Comparison of ENCODE assay signal across 1 cellular context in genomic region chr6:44257007-44257752, GRCh38.
A peak's percentile ranks its signal among the peaks of the same experiment; 100 is the strongest.
TF ChIP-seq lines count a peak whose summit lies in the region.

A gene with protein sequence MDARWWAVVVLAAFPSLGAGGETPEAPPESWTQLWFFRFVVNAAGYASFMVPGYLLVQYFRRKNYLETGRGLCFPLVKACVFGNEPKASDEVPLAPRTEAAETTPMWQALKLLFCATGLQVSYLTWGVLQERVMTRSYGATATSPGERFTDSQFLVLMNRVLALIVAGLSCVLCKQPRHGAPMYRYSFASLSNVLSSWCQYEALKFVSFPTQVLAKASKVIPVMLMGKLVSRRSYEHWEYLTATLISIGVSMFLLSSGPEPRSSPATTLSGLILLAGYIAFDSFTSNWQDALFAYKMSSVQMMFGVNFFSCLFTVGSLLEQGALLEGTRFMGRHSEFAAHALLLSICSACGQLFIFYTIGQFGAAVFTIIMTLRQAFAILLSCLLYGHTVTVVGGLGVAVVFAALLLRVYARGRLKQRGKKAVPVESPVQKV (minus strand): TSS chr6:44257528. CDS start chr6:44257410, 118 bp downstream.

TF ChIP-seq in K562, 482 proteins besides CTCF, POLR2A, EP300 and RAD21 (continued from another document and continues in another):
- TF ChIP-seq, protein P1, sequence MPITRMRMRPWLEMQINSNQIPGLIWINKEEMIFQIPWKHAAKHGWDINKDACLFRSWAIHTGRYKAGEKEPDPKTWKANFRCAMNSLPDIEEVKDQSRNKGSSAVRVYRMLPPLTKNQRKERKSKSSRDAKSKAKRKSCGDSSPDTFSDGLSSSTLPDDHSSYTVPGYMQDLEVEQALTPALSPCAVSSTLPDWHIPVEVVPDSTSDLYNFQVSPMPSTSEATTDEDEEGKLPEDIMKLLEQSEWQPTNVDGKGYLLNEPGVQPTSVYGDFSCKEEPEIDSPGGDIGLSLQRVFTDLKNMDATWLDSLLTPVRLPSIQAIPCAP (CRISPR knock-in tag; IDR thresholded peaks at IDR 0.05; ENCODE audit: borderline replicate concordance) = peak; percentile 55; the same call in 1 of the 2 replicates
- TF ChIP-seq CBX2 (IDR thresholded peaks at IDR 0.05; ENCODE audit: insufficient read depth, low read length, poor library complexity, severe bottlenecking) (no peak), CHCHD3 (CRISPR knock-in tag; IDR thresholded peaks at IDR 0.05) (no peak), MIER1 (IDR thresholded peaks at IDR 0.05; ENCODE audit: low read depth) (no peak; the same call in 1 of the 2 replicates), RBM25 (IDR thresholded peaks at IDR 0.05; ENCODE audit: low read depth, low read length, severe bottlenecking) (no peak), ZNF444 (CRISPR knock-in tag; IDR thresholded peaks at IDR 0.05) (no peak), THRAP3 (IDR thresholded peaks at IDR 0.05; ENCODE audit: borderline replicate concordance) (no peak), RFX5 (IDR thresholded peaks at IDR 0.05; ENCODE audit: low read depth, low read length) (no peak), NONO (IDR thresholded peaks at IDR 0.05; ENCODE audit: low read depth in 2 of 2, low read length in 1 of 2) (peak; percentile 82 to 86), NBN (IDR thresholded peaks at IDR 0.05; ENCODE audit: low read depth) (peak; percentile 78), ZNF395 (CRISPR knock-in tag; IDR thresholded peaks at IDR 0.05) (no peak; the same call in 1 of the 2 replicates), COPS2 (conservative IDR thresholded peaks at IDR 0.05) (no peak), BRD9 (IDR thresholded peaks at IDR 0.05; ENCODE audit: low read depth, partially characterized antibody) (no peak), ZC3H11A (IDR thresholded peaks at IDR 0.05; ENCODE audit: low read depth, low read length) (0 out of 2 replicates have a peak, but pooled peaks have one; percentile 74), ZNF282 (CRISPR knock-in tag; IDR thresholded peaks at IDR 0.05) (no peak; the same call in 1 of the 2 replicates), CAMTA2 (CRISPR knock-in tag; conservative IDR thresholded peaks at IDR 0.05) (no peak), MAFK (IDR thresholded peaks at IDR 0.05; ENCODE audit: low read length) (0 out of 2 replicates have a peak, but pooled peaks have one; percentile 51), RBM22 (IDR thresholded peaks at IDR 0.05; ENCODE audit: low read depth, low read length, poor library complexity, severe bottlenecking) (peak; percentile 85), GATA2 (CRISPR knock-in tag; IDR thresholded peaks at IDR 0.05) (no peak), JUND (IDR thresholded peaks at IDR 0.05; ENCODE audit: borderline replicate concordance, low read depth, low read length) (peak; percentile 70; the same call in 1 of the 2 replicates), JUND (tag; IDR thresholded peaks at IDR 0.05; ENCODE audit: borderline replicate concordance, low read depth, low read length) (no peak), TOE1 (IDR thresholded peaks at IDR 0.05; ENCODE audit: borderline replicate concordance) (peak; percentile 96), TOE1 (CRISPR knock-in tag; IDR thresholded peaks at IDR 0.05; ENCODE audit: borderline replicate concordance, low read depth) (no peak; the same call in 1 of the 2 replicates), TCFL5 (CRISPR knock-in tag; conservative IDR thresholded peaks at IDR 0.05) (no peak), SIN3B (IDR thresholded peaks at IDR 0.05; ENCODE audit: low read depth) (peak; percentile 93), ZBTB1 (CRISPR knock-in tag; IDR thresholded peaks at IDR 0.05; ENCODE audit: borderline replicate concordance, low read depth) (peak; percentile 88; the same call in 1 of the 2 replicates), NR2C1 (IDR thresholded peaks at IDR 0.05) (no peak), NR2C1 (tag; IDR thresholded peaks at IDR 0.05) (no peak), NR2F6 (CRISPR knock-in tag; IDR thresholded peaks at IDR 0.05) (no peak), SMARCA5 (IDR thresholded peaks at IDR 0.05) (no peak), HOMEZ (CRISPR knock-in tag; IDR thresholded peaks at IDR 0.05) (no peak), ZC3H8 (IDR thresholded peaks at IDR 0.05) (no peak), CBX5 (IDR thresholded peaks at IDR 0.05; ENCODE audit: borderline replicate concordance, low read depth) (peak; percentile 30; the same call in 1 of the 2 replicates), ATF6 (CRISPR knock-in tag; IDR thresholded peaks at IDR 0.05) (0 out of 2 replicates have a peak, but pooled peaks have one; percentile 48), ZNF449 (CRISPR knock-in tag; IDR thresholded peaks at IDR 0.05) (no peak)
- TF ChIP-seq, protein P2, sequence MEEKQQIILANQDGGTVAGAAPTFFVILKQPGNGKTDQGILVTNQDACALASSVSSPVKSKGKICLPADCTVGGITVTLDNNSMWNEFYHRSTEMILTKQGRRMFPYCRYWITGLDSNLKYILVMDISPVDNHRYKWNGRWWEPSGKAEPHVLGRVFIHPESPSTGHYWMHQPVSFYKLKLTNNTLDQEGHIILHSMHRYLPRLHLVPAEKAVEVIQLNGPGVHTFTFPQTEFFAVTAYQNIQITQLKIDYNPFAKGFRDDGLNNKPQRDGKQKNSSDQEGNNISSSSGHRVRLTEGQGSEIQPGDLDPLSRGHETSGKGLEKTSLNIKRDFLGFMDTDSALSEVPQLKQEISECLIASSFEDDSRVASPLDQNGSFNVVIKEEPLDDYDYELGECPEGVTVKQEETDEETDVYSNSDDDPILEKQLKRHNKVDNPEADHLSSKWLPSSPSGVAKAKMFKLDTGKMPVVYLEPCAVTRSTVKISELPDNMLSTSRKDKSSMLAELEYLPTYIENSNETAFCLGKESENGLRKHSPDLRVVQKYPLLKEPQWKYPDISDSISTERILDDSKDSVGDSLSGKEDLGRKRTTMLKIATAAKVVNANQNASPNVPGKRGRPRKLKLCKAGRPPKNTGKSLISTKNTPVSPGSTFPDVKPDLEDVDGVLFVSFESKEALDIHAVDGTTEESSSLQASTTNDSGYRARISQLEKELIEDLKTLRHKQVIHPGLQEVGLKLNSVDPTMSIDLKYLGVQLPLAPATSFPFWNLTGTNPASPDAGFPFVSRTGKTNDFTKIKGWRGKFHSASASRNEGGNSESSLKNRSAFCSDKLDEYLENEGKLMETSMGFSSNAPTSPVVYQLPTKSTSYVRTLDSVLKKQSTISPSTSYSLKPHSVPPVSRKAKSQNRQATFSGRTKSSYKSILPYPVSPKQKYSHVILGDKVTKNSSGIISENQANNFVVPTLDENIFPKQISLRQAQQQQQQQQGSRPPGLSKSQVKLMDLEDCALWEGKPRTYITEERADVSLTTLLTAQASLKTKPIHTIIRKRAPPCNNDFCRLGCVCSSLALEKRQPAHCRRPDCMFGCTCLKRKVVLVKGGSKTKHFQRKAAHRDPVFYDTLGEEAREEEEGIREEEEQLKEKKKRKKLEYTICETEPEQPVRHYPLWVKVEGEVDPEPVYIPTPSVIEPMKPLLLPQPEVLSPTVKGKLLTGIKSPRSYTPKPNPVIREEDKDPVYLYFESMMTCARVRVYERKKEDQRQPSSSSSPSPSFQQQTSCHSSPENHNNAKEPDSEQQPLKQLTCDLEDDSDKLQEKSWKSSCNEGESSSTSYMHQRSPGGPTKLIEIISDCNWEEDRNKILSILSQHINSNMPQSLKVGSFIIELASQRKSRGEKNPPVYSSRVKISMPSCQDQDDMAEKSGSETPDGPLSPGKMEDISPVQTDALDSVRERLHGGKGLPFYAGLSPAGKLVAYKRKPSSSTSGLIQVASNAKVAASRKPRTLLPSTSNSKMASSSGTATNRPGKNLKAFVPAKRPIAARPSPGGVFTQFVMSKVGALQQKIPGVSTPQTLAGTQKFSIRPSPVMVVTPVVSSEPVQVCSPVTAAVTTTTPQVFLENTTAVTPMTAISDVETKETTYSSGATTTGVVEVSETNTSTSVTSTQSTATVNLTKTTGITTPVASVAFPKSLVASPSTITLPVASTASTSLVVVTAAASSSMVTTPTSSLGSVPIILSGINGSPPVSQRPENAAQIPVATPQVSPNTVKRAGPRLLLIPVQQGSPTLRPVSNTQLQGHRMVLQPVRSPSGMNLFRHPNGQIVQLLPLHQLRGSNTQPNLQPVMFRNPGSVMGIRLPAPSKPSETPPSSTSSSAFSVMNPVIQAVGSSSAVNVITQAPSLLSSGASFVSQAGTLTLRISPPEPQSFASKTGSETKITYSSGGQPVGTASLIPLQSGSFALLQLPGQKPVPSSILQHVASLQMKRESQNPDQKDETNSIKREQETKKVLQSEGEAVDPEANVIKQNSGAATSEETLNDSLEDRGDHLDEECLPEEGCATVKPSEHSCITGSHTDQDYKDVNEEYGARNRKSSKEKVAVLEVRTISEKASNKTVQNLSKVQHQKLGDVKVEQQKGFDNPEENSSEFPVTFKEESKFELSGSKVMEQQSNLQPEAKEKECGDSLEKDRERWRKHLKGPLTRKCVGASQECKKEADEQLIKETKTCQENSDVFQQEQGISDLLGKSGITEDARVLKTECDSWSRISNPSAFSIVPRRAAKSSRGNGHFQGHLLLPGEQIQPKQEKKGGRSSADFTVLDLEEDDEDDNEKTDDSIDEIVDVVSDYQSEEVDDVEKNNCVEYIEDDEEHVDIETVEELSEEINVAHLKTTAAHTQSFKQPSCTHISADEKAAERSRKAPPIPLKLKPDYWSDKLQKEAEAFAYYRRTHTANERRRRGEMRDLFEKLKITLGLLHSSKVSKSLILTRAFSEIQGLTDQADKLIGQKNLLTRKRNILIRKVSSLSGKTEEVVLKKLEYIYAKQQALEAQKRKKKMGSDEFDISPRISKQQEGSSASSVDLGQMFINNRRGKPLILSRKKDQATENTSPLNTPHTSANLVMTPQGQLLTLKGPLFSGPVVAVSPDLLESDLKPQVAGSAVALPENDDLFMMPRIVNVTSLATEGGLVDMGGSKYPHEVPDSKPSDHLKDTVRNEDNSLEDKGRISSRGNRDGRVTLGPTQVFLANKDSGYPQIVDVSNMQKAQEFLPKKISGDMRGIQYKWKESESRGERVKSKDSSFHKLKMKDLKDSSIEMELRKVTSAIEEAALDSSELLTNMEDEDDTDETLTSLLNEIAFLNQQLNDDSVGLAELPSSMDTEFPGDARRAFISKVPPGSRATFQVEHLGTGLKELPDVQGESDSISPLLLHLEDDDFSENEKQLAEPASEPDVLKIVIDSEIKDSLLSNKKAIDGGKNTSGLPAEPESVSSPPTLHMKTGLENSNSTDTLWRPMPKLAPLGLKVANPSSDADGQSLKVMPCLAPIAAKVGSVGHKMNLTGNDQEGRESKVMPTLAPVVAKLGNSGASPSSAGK (IDR thresholded peaks at IDR 0.05) = peak; percentile 81
- TF ChIP-seq, protein P3, sequence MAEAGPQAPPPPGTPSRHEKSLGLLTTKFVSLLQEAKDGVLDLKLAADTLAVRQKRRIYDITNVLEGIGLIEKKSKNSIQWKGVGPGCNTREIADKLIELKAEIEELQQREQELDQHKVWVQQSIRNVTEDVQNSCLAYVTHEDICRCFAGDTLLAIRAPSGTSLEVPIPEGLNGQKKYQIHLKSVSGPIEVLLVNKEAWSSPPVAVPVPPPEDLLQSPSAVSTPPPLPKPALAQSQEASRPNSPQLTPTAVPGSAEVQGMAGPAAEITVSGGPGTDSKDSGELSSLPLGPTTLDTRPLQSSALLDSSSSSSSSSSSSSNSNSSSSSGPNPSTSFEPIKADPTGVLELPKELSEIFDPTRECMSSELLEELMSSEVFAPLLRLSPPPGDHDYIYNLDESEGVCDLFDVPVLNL (CRISPR knock-in tag; IDR thresholded peaks at IDR 0.05; ENCODE audit: low read depth) = no peak
- TF ChIP-seq, protein P4, sequence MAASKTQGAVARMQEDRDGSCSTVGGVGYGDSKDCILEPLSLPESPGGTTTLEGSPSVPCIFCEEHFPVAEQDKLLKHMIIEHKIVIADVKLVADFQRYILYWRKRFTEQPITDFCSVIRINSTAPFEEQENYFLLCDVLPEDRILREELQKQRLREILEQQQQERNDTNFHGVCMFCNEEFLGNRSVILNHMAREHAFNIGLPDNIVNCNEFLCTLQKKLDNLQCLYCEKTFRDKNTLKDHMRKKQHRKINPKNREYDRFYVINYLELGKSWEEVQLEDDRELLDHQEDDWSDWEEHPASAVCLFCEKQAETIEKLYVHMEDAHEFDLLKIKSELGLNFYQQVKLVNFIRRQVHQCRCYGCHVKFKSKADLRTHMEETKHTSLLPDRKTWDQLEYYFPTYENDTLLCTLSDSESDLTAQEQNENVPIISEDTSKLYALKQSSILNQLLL (CRISPR knock-in tag; IDR thresholded peaks at IDR 0.05; ENCODE audit: borderline replicate concordance) = no peak
